8 cellular contexts compared by ENCODE assay signal in genomic region chr1:225923692-225924555, GRCh38. TPM values are rescaled to one million over a fixed set of nuclear protein-coding genes. Genes with fewer than 3 reads are reported as not detected.
DNase-seq lines count a peak whose midpoint lies in the region; ATAC-seq and TF ChIP-seq lines count a peak whose summit lies in the region.

PYCR2 (minus strand) TSS chr1:225924250; CDS start chr1:225924110, 140 bp downstream.

- H3K9me3 Mint-ChIP-seq in WTC11: no peaks in the 10 kb centered on the region

- H3K4me3 Mint-ChIP-seq in WTC11: peak within 1 kb of the TSS; percentile 92

- peak within 1 kb of the TSS; percentile 81 for H3K27ac ChIP-seq in AG04450 (ENCODE audit: low read depth, low read length)

- TF ChIP-seq CTCF in AG04450 (IDR thresholded peaks at IDR 0.05; ENCODE audit: low read depth, low read length) (no peak; the same call in 1 of the 2 replicates), WTC11 (IDR thresholded peaks at IDR 0.05) (no peak), cardiac fibroblast (IDR thresholded peaks at IDR 0.05; ENCODE audit: low read depth, low read length) (no peak)

- POLR2A ChIA-PET in AG04450 (lab: Yijun Ruan, JAX): interaction anchor here (0.5 to 1.7 kb wide), 13 partner anchors 9 to 449 kb away, joined by 3 to 7 read pairs (median 4); partner anchors contain the start of genes H3-3A, LEFTY2, SDE2 and TMEM63A
- POLR2A ChIA-PET in WTC11 (lab: Charles Lee): interaction anchor here (0.6 to 2.1 kb wide), 7 partner anchors 17 to 179 kb away, joined by 3 to 10 read pairs (median 4); partner anchors contain the start of genes H3-3A, LEFTY1, LEFTY2 and SRP9

- H3K4me3 ChIP-seq in AG04450 (ENCODE audit: low read depth, low read length): peak within 1 kb of the TSS; percentile 89
- peak within 1 kb of the TSS; percentile 64 to 90 for H3K4me3 ChIP-seq in cardiac fibroblast (replicated peaks in 1 of 2; ENCODE audit: low read depth in 2 of 2, low read length in 2 of 2)

- no peaks in the 10 kb centered on the region for H3K27me3 Mint-ChIP-seq in WTC11 (ENCODE audit: low read depth)

- DNase-seq in AG04450 (ENCODE audit: low read depth, low spot score): peak; percentile 91
- peak; percentile 81 for DNase-seq in NCI-H226
- DNase-seq in WTC11 (ENCODE audit: low spot score): peak; percentile 95
- DNase-seq in cardiac fibroblast (ENCODE audit: low read depth in 2 of 2): peak; percentile 96 to 98
- peak; percentile 97 for DNase-seq in iris pigment epithelial cell (ENCODE audit: low read depth)
- DNase-seq in stimulated activated CD4-positive, alpha-beta T cell treated with anti-CD3 and anti-CD28 coated beads, Interleukin-12 subunit alpha, Interleukin-12 subunit beta, amount 100 ng/mL, for 4 hours: peak; percentile 91

- ATAC-seq in GM18909 (IDR thresholded peaks at IDR 0.05; ENCODE audit: poor library complexity, unreplicated experiment) (peak; percentile 97), HG03175 (IDR thresholded peaks at IDR 0.05; ENCODE audit: unreplicated experiment) (peak; percentile 98), WTC11 (peak; percentile 95)

- peaks cover 35% of the 10 kb centered on the region for H3K36me3 Mint-ChIP-seq in WTC11

- no peaks in the 10 kb centered on the region for H3K9me3 ChIP-seq in AG04450 (ENCODE audit: control insufficient read depth, insufficient read depth, low read length)

- no peaks in the 10 kb centered on the region for H3K27me3 ChIP-seq in AG04450 (ENCODE audit: control insufficient read depth, insufficient read depth, low read length)

- CTCF ChIA-PET in AG04450 (lab: Charles Lee): interaction anchor here (4.3 kb wide), 1 partner anchor 12 kb away, joined by 21 read pairs; no protein-coding TSS in a partner anchor
- CTCF ChIA-PET in WTC11 (lab: Charles Lee): interaction anchor here (0.8 to 1.9 kb wide), 14 partner anchors 13 to 449 kb away, joined by 3 to 16 read pairs (median 4); partner anchors contain the start of genes SRP9 and TMEM63A

- H3K27ac Mint-ChIP-seq in WTC11: peak within 1 kb of the TSS; percentile 84

- H3K4me1 Mint-ChIP-seq in WTC11: peaks cover 23% of the 10 kb centered on the region

TF ChIP-seq in WTC11, 78 proteins besides CTCF, POLR2A, EP300 and RAD21 (continues in another document):
- TF ChIP-seq ZNF423 (CRISPR knock-in tag; IDR thresholded peaks at IDR 0.05) (no peak), ZBTB21 (CRISPR knock-in tag; IDR thresholded peaks at IDR 0.05; ENCODE audit: borderline replicate concordance) (no peak), ATF1 (CRISPR knock-in tag; IDR thresholded peaks at IDR 0.05) (no peak), HMGA2 (CRISPR knock-in tag; IDR thresholded peaks at IDR 0.05) (no peak), JAZF1 (CRISPR knock-in tag; IDR thresholded peaks at IDR 0.05) (no peak), ZBTB43 (CRISPR knock-in tag; IDR thresholded peaks at IDR 0.05) (0 out of 2 replicates have a peak, but pooled peaks have one; percentile 38), USF1 (CRISPR knock-in tag; IDR thresholded peaks at IDR 0.05) (peak; percentile 95), ZNF317 (CRISPR knock-in tag; IDR thresholded peaks at IDR 0.05; ENCODE audit: borderline replicate concordance, low read depth) (no peak), ZNF232 (CRISPR knock-in tag; IDR thresholded peaks at IDR 0.05) (peak; percentile 51; the same call in 1 of the 2 replicates), E2F1 (CRISPR knock-in tag; IDR thresholded peaks at IDR 0.05) (0 out of 2 replicates have a peak, but pooled peaks have one; percentile 50), PREB (CRISPR knock-in tag; IDR thresholded peaks at IDR 0.05; ENCODE audit: borderline replicate concordance) (0 out of 2 replicates have a peak, but pooled peaks have one; percentile 76), JUN (CRISPR knock-in tag; IDR thresholded peaks at IDR 0.05) (no peak), ZSCAN18 (CRISPR knock-in tag; IDR thresholded peaks at IDR 0.05) (no peak), NFATC4 (CRISPR knock-in tag; IDR thresholded peaks at IDR 0.05) (no peak), NR1H2 (CRISPR knock-in tag; IDR thresholded peaks at IDR 0.05) (no peak), STAT6 (CRISPR knock-in tag; conservative IDR thresholded peaks at IDR 0.05; ENCODE audit: low read depth) (no peak), ESRRA (CRISPR knock-in tag; IDR thresholded peaks at IDR 0.05; ENCODE audit: borderline replicate concordance) (peak; percentile 76; the same call in 1 of the 2 replicates), ZNF396 (CRISPR knock-in tag; IDR thresholded peaks at IDR 0.05; ENCODE audit: borderline replicate concordance) (no peak), FOXK1 (CRISPR knock-in tag; IDR thresholded peaks at IDR 0.05) (peak; percentile 69), SMAD4 (CRISPR knock-in tag; IDR thresholded peaks at IDR 0.05) (no peak; the same call in 1 of the 2 replicates), TCF7 (CRISPR knock-in tag; IDR thresholded peaks at IDR 0.05; ENCODE audit: low read depth) (no peak), MXD4 (CRISPR knock-in tag; IDR thresholded peaks at IDR 0.05; ENCODE audit: borderline replicate concordance) (no peak)

RNA-seq across cellular contexts. Expression of gene PYCR2, which starts in this region (rescaled TPM):
- polyA plus RNA-seq in AG04450 (2011; rRNA removed): 29.4 and 37.5 TPM in 2 replicates
- polyA minus RNA-seq in AG04450 (2011; rRNA and poly(A)+ RNA removed): 24.4 and 31.6 TPM in 2 replicates
- 81.5 to 90.3 TPM (median 86.0 TPM) in 3 replicates for total RNA-seq in WTC11 (2021)

Comparison
In these comparisons a context has a peak if more than half of its experiments do, and no peak if none do; other contexts are left out.
1. Peak in every context shown above with its lines: DNase-seq, ATAC-seq, H3K4me3 ChIP-seq and H3K27ac ChIP-seq.